18 cellular contexts compared by ENCODE assay signal in the genomic region with DNA sequence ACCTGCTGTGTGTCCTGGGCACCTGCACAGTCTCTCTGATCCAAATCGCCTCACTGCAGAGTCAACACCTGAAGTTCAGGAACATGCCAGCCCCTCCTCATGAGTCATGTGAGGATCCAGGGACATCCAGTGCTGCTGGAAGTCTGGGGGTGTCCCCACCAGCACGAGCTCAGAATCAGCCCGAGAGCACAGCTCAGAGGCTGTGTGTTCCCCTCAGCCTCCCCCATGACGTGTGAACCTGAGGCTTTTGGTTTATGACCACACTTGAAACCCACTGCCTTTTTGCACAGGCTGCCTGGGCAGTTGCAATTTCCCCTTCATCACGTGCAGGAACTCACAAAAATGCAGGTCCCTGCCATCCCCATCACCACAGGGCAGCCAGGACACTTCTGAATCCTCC. TPM values are rescaled to one million over a fixed set of nuclear protein-coding genes. Genes with fewer than 3 reads are reported as not detected.
"Had no signal": no experiment of that assay in that cellular context is flagged by ENCODE, and none has a peak within 500 bp of the region (broad histone marks: within the 10 kb centered on the region; RNA-seq: fewer than 3 reads in every experiment).

No MANE protein-coding gene starts in this region.

- DNase-seq: activated CD4-positive, alpha-beta T cell treated with anti-CD3 and anti-CD28 coated beads, Interleukin-2, amount 50 U/mL, for 1 hour; activated CD4-positive, CD25-positive, alpha-beta regulatory T cell; activated effector memory CD4-positive, alpha-beta T cell treated with Interleukin-2 at 50 U/mL for 16 hours; activated T-cell treated with anti-CD3 and anti-CD28 coated beads, Interleukin-2, amount 50 U/mL, for 24 hours; amygdala; cerebellar nuclear complex; dermis blood vessel endothelial cell; mucosa of descending colon; stimulated activated CD4-positive, alpha-beta T cell treated with anti-CD3 and anti-CD28 coated beads, Interleukin-2, amount 100 ng/mL, for 48 hours; upper lobe of left lung had no signal

- H3K4me3 Mint-ChIP-seq: activated naive CD4-positive, alpha-beta T cell treated with anti-CD3 and anti-CD28 coated beads, Interleukin-2, amount 50 U/mL, for 24 hours; activated T-cell treated with anti-CD3 and anti-CD28 coated beads, Interleukin-2, amount 50 U/mL, for 24 hours; brain; natural killer cell treated with Interleukin-12 subunit alpha and Interleukin-12 subunit beta and Interleukin-15 and Interleukin-18, amount 100 ng/mL, for 72 hours; stimulated activated naive CD8-positive, alpha-beta T cell treated with anti-CD3 and anti-CD28 coated beads, Interleukin-15, Interleukin-2, amounts not matched to agents 100 ng/mL and 50 ng/mL, for 24 hours had no signal

- H3K27ac Mint-ChIP-seq: activated naive CD4-positive, alpha-beta T cell treated with anti-CD3 and anti-CD28 coated beads, Interleukin-2, amount 50 U/mL, for 24 hours; activated T-cell treated with anti-CD3 and anti-CD28 coated beads, Interleukin-2, amount 50 U/mL, for 24 hours; brain; natural killer cell treated with Interleukin-12 subunit alpha and Interleukin-12 subunit beta and Interleukin-15 and Interleukin-18, amount 100 ng/mL, for 72 hours; stimulated activated naive CD8-positive, alpha-beta T cell treated with anti-CD3 and anti-CD28 coated beads, Interleukin-15, Interleukin-2, amounts not matched to agents 100 ng/mL and 50 ng/mL, for 24 hours had no signal

- H3K9me3 Mint-ChIP-seq: activated naive CD4-positive, alpha-beta T cell treated with anti-CD3 and anti-CD28 coated beads, Interleukin-2, amount 50 U/mL, for 24 hours; activated T-cell treated with anti-CD3 and anti-CD28 coated beads, Interleukin-2, amount 50 U/mL, for 24 hours; natural killer cell treated with Interleukin-12 subunit alpha and Interleukin-12 subunit beta and Interleukin-15 and Interleukin-18, amount 100 ng/mL, for 72 hours; stimulated activated naive CD8-positive, alpha-beta T cell treated with anti-CD3 and anti-CD28 coated beads, Interleukin-15, Interleukin-2, amounts not matched to agents 100 ng/mL and 50 ng/mL, for 24 hours had no signal

- H3K4me3 ChIP-seq: esophagus muscularis mucosa, mucosa of descending colon, upper lobe of left lung had no signal

- H3K36me3 ChIP-seq: esophagus muscularis mucosa, upper lobe of left lung had no signal

- H3K4me1 ChIP-seq: esophagus muscularis mucosa, upper lobe of left lung had no signal

- H3K4me1 Mint-ChIP-seq: activated naive CD4-positive, alpha-beta T cell treated with anti-CD3 and anti-CD28 coated beads, Interleukin-2, amount 50 U/mL, for 24 hours had no signal

- H3K36me3 Mint-ChIP-seq: activated naive CD4-positive, alpha-beta T cell treated with anti-CD3 and anti-CD28 coated beads, Interleukin-2, amount 50 U/mL, for 24 hours; natural killer cell treated with Interleukin-12 subunit alpha and Interleukin-12 subunit beta and Interleukin-15 and Interleukin-18, amount 100 ng/mL, for 72 hours had no signal

- ATAC-seq: mucosa of descending colon had no signal

- FAIRE-seq: TTC549 had no signal

- H3K27ac ChIP-seq: esophagus muscularis mucosa, upper lobe of left lung had no signal

- H3K27me3 ChIP-seq: upper lobe of left lung had no signal

- H3K9me3 ChIP-seq: esophagus muscularis mucosa, mucosa of descending colon, upper lobe of left lung had no signal

RNA-seq across cellular contexts. Expression of a gene that starts 47.1 kb away (rescaled TPM):
- total RNA-seq: fibroblast of villous mesenchyme; natural killer cell treated with Interleukin-12 subunit alpha and Interleukin-12 subunit beta and Interleukin-15 and Interleukin-18, amount 100 ng/mL, for 72 hours; osteocyte had no signal
